Comparison of ENCODE assay signal across 9 cellular contexts in genomic region chr2:9627310-9627709, GRCh38. TPM values are rescaled to one million over a fixed set of nuclear protein-coding genes. Genes with fewer than 3 reads are reported as not detected.
DNase-seq lines count a peak whose midpoint lies in the region; ATAC-seq lines count a peak whose summit lies in the region.
"Had no signal": no experiment of that assay in that cellular context is flagged by ENCODE, and none has a peak within 500 bp of the region (broad histone marks: within the 10 kb centered on the region; RNA-seq: fewer than 3 reads in every experiment).

No MANE protein-coding gene starts in this region.

- CTCF ChIA-PET in activated CD8-positive, alpha-beta T cell treated with anti-CD3 and anti-CD28 coated beads, Interleukin-2, amount 10 ng/mL, durations not matched to agents 7 days and 5 days (lab: Charles Lee) = no interaction called here

- H3K27me3 Mint-ChIP-seq in stimulated activated naive CD8-positive, alpha-beta T cell treated with anti-CD3 and anti-CD28 coated beads, Interleukin-15, Interleukin-2, amounts not matched to agents 100 ng/mL and 50 ng/mL, for 24 hours = no peaks in the 10 kb centered on the region
- peaks cover 5% of the 10 kb centered on the region for H3K27me3 Mint-ChIP-seq in activated CD8-positive, alpha-beta T cell treated with anti-CD3 and anti-CD28 coated beads, Interleukin-2, amount 10 ng/mL, durations not matched to agents 7 days and 5 days (ENCODE audit: low read depth)

- POLR2A ChIA-PET in activated CD8-positive, alpha-beta T cell treated with anti-CD3 and anti-CD28 coated beads, Interleukin-2, amount 10 ng/mL, durations not matched to agents 7 days and 5 days (lab: Charles Lee) = no interaction called here

- H3K36me3 Mint-ChIP-seq in stimulated activated naive CD8-positive, alpha-beta T cell treated with anti-CD3 and anti-CD28 coated beads, Interleukin-15, Interleukin-2, amounts not matched to agents 100 ng/mL and 50 ng/mL, for 24 hours (ENCODE audit: low read depth) = peaks cover 72% of the 10 kb centered on the region
- H3K36me3 Mint-ChIP-seq in activated CD8-positive, alpha-beta T cell treated with anti-CD3 and anti-CD28 coated beads, Interleukin-2, amount 10 ng/mL, durations not matched to agents 7 days and 5 days (ENCODE audit: low read depth) = peaks cover 69% of the 10 kb centered on the region

- ATAC-seq in stimulated activated naive CD8-positive, alpha-beta T cell treated with anti-CD3 and anti-CD28 coated beads, Interleukin-15, Interleukin-2, amounts not matched to agents 100 U/mL and 50 U/mL, for 24 hours = no peak
- no peak for ATAC-seq in activated CD8-positive, alpha-beta T cell treated with anti-CD3 and anti-CD28 coated beads, Interleukin-2, amount 10 ng/mL, durations not matched to agents 7 days and 5 days
- ATAC-seq in GM19324 (IDR thresholded peaks at IDR 0.05; ENCODE audit: low FRiP score, unreplicated experiment) = no peak

- H3K9me3 Mint-ChIP-seq in stimulated activated naive CD8-positive, alpha-beta T cell treated with anti-CD3 and anti-CD28 coated beads, Interleukin-15, Interleukin-2, amounts not matched to agents 100 ng/mL and 50 ng/mL, for 24 hours = peaks cover 5% of the 10 kb centered on the region
- H3K9me3 Mint-ChIP-seq in activated CD8-positive, alpha-beta T cell treated with anti-CD3 and anti-CD28 coated beads, Interleukin-2, amount 10 ng/mL, durations not matched to agents 7 days and 5 days (ENCODE audit: insufficient read depth) = no peaks in the 10 kb centered on the region
- H3K9me3 Mint-ChIP-seq: dendritic cell treated with granulocyte-macrophage colony-stimulating factor and Interleukin-4, amounts not matched to agents 40 ng/mL and 50 ng/mL, for 4 days had no signal

- H3K27ac Mint-ChIP-seq in stimulated activated naive CD8-positive, alpha-beta T cell treated with anti-CD3 and anti-CD28 coated beads, Interleukin-15, Interleukin-2, amounts not matched to agents 100 ng/mL and 50 ng/mL, for 24 hours = peak overlapping the region; percentile 90
- H3K27ac Mint-ChIP-seq in activated CD8-positive, alpha-beta T cell treated with anti-CD3 and anti-CD28 coated beads, Interleukin-2, amount 10 ng/mL, durations not matched to agents 7 days and 5 days = peak overlapping the region; percentile 2
- H3K27ac Mint-ChIP-seq: dendritic cell treated with granulocyte-macrophage colony-stimulating factor and Interleukin-4, amounts not matched to agents 40 ng/mL and 50 ng/mL, for 4 days had no signal

- DNase-seq in stimulated activated naive CD8-positive, alpha-beta T cell treated with anti-CD3 and anti-CD28 coated beads, Interleukin-15, Interleukin-2, amounts not matched to agents 100 U/mL and 50 U/mL, for 24 hours = no peak
- no peak for DNase-seq in activated CD8-positive, alpha-beta T cell treated with anti-CD3 and anti-CD28 coated beads, Interleukin-2, amount 10 ng/mL, durations not matched to agents 7 days and 5 days
- DNase-seq in iris pigment epithelial cell (ENCODE audit: low read depth) = peak; percentile 55
- no peak for DNase-seq in SK-N-DZ (ENCODE audit: low spot score)
- DNase-seq in NCI-H2196 (lab: John Stamatoyannopoulos, UW; ENCODE audit: unreplicated experiment) = no peak
- no peak for DNase-seq in H4 (ENCODE audit: low spot score)

- peak overlapping the region; percentile 97 for H3K4me3 Mint-ChIP-seq in stimulated activated naive CD8-positive, alpha-beta T cell treated with anti-CD3 and anti-CD28 coated beads, Interleukin-15, Interleukin-2, amounts not matched to agents 100 ng/mL and 50 ng/mL, for 24 hours
- H3K4me3 Mint-ChIP-seq in activated CD8-positive, alpha-beta T cell treated with anti-CD3 and anti-CD28 coated beads, Interleukin-2, amount 10 ng/mL, durations not matched to agents 7 days and 5 days = no peak overlapping the region
- H3K4me3 Mint-ChIP-seq: dendritic cell treated with granulocyte-macrophage colony-stimulating factor and Interleukin-4, amounts not matched to agents 40 ng/mL and 50 ng/mL, for 4 days had no signal

- peaks cover 78% of the 10 kb centered on the region for H3K4me1 Mint-ChIP-seq in stimulated activated naive CD8-positive, alpha-beta T cell treated with anti-CD3 and anti-CD28 coated beads, Interleukin-15, Interleukin-2, amounts not matched to agents 100 ng/mL and 50 ng/mL, for 24 hours (ENCODE audit: low read depth)
- H3K4me1 Mint-ChIP-seq in activated CD8-positive, alpha-beta T cell treated with anti-CD3 and anti-CD28 coated beads, Interleukin-2, amount 10 ng/mL, durations not matched to agents 7 days and 5 days (ENCODE audit: low read depth) = peaks cover 64% of the 10 kb centered on the region

RNA-seq across cellular contexts. Expression of gene YWHAQ, which starts 3.5 kb away (rescaled TPM):
- total RNA-seq in activated CD8-positive, alpha-beta T cell treated with anti-CD3 and anti-CD28 coated beads, Interleukin-2, amount 10 ng/mL, durations not matched to agents 7 days and 5 days = 100 to 1,000 TPM; 292 to 315 TPM
- 453 and 489 TPM in 2 replicates for polyA plus RNA-seq in SK-N-DZ (2014; cell fraction: cytosol; rRNA removed)
- 228 and 247 TPM in 2 replicates for polyA plus RNA-seq in SK-N-DZ (2014; cell fraction: nucleus; rRNA removed)
- total RNA-seq in H4 (2014; rRNA removed; shearing (Covaris generic)) = 279 and 391 TPM in 2 replicates
